ENCODE assay signal across 8 cellular contexts in the genomic region with DNA sequence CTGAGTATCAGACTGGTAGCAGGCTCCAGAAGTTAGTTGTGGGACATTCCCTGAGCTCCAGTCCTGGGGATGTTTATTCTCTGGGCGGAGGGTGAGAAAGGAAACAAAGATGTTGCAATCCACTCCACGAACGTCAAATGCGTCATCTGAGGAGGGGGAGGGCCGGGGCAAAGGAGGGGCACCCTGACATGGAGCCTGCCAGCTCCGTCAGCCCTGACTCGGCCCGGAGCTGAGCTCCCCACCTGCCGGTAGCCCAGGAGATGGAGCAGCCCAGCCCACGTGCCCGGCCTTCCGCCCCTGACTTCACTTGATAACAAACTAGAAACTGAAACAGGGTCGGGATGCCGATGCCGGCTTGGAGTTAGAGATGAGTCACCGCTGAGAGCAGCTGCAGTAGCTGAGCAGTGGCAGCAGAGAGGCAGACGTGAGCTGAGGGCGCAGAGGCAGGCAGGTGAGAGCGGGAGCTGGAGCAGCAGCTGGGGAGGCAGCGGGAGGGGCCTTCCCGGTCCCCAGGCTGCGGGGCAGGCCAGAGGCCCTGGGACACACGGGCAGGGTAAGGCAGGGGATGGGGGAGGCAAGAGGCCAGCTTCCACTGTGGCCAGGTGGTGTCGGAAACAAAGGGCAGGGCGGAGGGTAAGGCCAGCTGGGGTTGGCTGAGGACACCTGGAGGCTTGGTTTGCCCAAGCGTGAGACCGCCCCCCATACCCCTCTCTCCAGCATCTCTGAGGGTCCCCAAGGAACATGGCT. TPM values are rescaled to one million over a fixed set of nuclear protein-coding genes. Genes with fewer than 3 reads are reported as not detected.
DNase-seq lines count a peak whose midpoint lies in the region; ATAC-seq, FAIRE-seq and TF ChIP-seq lines count a peak whose summit lies in the region.

TSS of gene ISG20 (plus strand) at position 391 of the 747 bp plus-strand sequence. CDS start at position 742, 351 bp downstream.

- WGBS in A549 (ENCODE audit: missing lambda C conversion rate), result 5% methylated on average over 27 of the region's 27 CpGs
- 0% methylated on average over 19 of the region's 27 CpGs for WGBS in mammary epithelial cell (ENCODE audit: low coverage, missing lambda C conversion rate)
- WGBS in spleen, 5 donors, result 2 to 11% (median 7%) methylated on average over 23 to 27 of the region's 27 CpGs

- peaks cover 55% of the 10 kb centered on the region for H3K4me1 ChIP-seq in A549
- H3K4me1 ChIP-seq in mammary epithelial cell (ENCODE audit: insufficient read depth, low read length), result peaks cover 24% of the 10 kb centered on the region
- H3K4me1 ChIP-seq in spleen, result peaks cover 41 to 97% (median 94%) of the 10 kb centered on the region in 6 donors

- no peaks in the 10 kb centered on the region for H3K9me3 ChIP-seq in A549
- H3K9me3 ChIP-seq in mammary epithelial cell (replicated peaks; ENCODE audit: insufficient read depth, low read length), result no peaks in the 10 kb centered on the region
- H3K9me3 ChIP-seq in spleen, result no peaks in the 10 kb centered on the region

- peak; percentile 80 to 92 for ATAC-seq in A549
- ATAC-seq in GM18519 (IDR thresholded peaks at IDR 0.05; ENCODE audit: low FRiP score, unreplicated experiment), result peak; percentile 75
- peak; percentile 70 for ATAC-seq in HG03045 (IDR thresholded peaks at IDR 0.05; ENCODE audit: unreplicated experiment)

- CTCF ChIA-PET in A549 (lab: Yijun Ruan, JAX) (interaction anchor here (0.6 to 1.6 kb wide), 13 partner anchors 9 to 241 kb away, joined by 3 to 6 read pairs (median 4); no protein-coding TSS in a partner anchor), mammary epithelial cell (lab: Charles Lee; ENCODE audit: low non-redundant PET) (interaction anchor here (0.6 to 0.7 kb wide), 3 partner anchors 16 to 383 kb away, joined by 3 to 9 read pairs (median 5); no protein-coding TSS in a partner anchor)

- POLR2A ChIA-PET in A549 (lab: Yijun Ruan, JAX), result interaction anchor here (0.6 to 1.4 kb wide), 4 partner anchors 144 to 452 kb away, joined by 3 to 17 read pairs (median 8); partner anchors contain the start of genes MRPL46 and MRPS11

- TF ChIP-seq CTCF in A549 (IDR thresholded peaks at IDR 0.05) (peak; percentile 44), WI38 (IDR thresholded peaks at IDR 0.05; ENCODE audit: low read depth, low read length) (0 out of 2 replicates have a peak, but pooled peaks have one; percentile 9), mammary epithelial cell (conservative IDR thresholded peaks at IDR 0.05 in 1 of 2, IDR thresholded peaks at IDR 0.05 in 1 of 2; ENCODE audit: extremely low read depth in 1 of 2, insufficient read depth in 1 of 2, low read depth in 1 of 2, low read length in 2 of 2) (peak; percentile 35 to 65), spleen (IDR thresholded peaks at IDR 0.05 in 8 of 11, conservative IDR thresholded peaks at IDR 0.05 in 3 of 11) (peak in 10 of 11 experiments; percentile 41 to 88 (median 72))

- H3K27ac ChIP-seq in A549 (peak within 1 kb of the TSS; percentile 87 to 92), mammary epithelial cell (ENCODE audit: insufficient read depth, low read depth, low read length) (peak within 1 kb of the TSS; percentile 96), spleen (peak within 1 kb of the TSS; percentile 93 to 99 (median 96))

- peak; percentile 61 to 83; a peak in 3 of 5 replicates for TF ChIP-seq EP300 in A549 (IDR thresholded peaks at IDR 0.05)

- peaks cover 9% of the 10 kb centered on the region for H3K36me3 ChIP-seq in mammary epithelial cell (ENCODE audit: insufficient read depth, low read length)
- peaks cover 0 to 34% (median 1%) of the 10 kb centered on the region in 6 donors for H3K36me3 ChIP-seq in spleen

- TF ChIP-seq RAD21 in A549 (conservative IDR thresholded peaks at IDR 0.05 in 1 of 2, IDR thresholded peaks at IDR 0.05 in 1 of 2), result peak; percentile 10 to 51; a peak in 4 of 5 replicates

- peak within 1 kb of the TSS; percentile 81 for H3K4me2 ChIP-seq in A549
- H3K4me2 ChIP-seq in mammary epithelial cell (ENCODE audit: insufficient read depth, low read depth, low read length), result peak within 1 kb of the TSS; percentile 88

- intact Hi-C loops in mammary epithelial cell (cut with micrococcal nuclease) (loop anchor here (1.0 kb wide), 1 partner anchor 15 kb away; no protein-coding TSS in a partner anchor), spleen (cut with DNase I; ENCODE audit: low total_unique reads) (no loop called here)

- peak; percentile 91 for FAIRE-seq in A549 (lab: Jason Lieb, UNC)

- H3K27me3 ChIP-seq in mammary epithelial cell (ENCODE audit: insufficient read depth, low read length) (no peaks in the 10 kb centered on the region), spleen (replicated peaks in 1 of 7) (no peaks in the 10 kb centered on the region)

- TF ChIP-seq POLR2A in A549 (IDR thresholded peaks at IDR 0.05; ENCODE audit: low read length) (no peak), spleen (IDR thresholded peaks at IDR 0.05) (peak; percentile 95 to 98 (median 95))

- in situ Hi-C loops in mammary epithelial cell (cut with MboI; ENCODE audit: low sequenced_read_pairs in 2 of 2), result no loop called here

- H3K4me3 ChIP-seq in A549 (peak within 1 kb of the TSS; percentile 31), WI38 (ENCODE audit: low read depth, low read length) (peak within 1 kb of the TSS; percentile 52), mammary epithelial cell (replicated peaks in 1 of 3; ENCODE audit: insufficient read depth in 1 of 3, low read depth in 2 of 3, low read length in 3 of 3) (peak within 1 kb of the TSS; percentile 19 to 61 (median 48)), spleen (peak within 1 kb of the TSS; percentile 27 to 76 (median 46))

- peak; percentile 98 to 100 for DNase-seq in A549 (ENCODE audit: low read depth in 1 of 2, low spot score in 1 of 2)
- DNase-seq in NCI-H2171 treated with DMSO at 0.1 percent for 48 hours (lab: John Stamatoyannopoulos, UW), result peak; percentile 93
- peak; percentile 99 for DNase-seq in mammary epithelial cell
- DNase-seq in iPS-NIHi7 (ENCODE audit: extremely low spot score), result peak; percentile 91
- peak; percentile 99 for DNase-seq in spleen

- no TSS peak for BruUV-seq in mammary epithelial cell (replicated peaks; lab: Mats Ljungman, UMichigan)

- peak within 1 kb of the TSS; percentile 12 for H2AFZ ChIP-seq in mammary epithelial cell (ENCODE audit: low read depth, low read length)

- H3K9ac ChIP-seq in mammary epithelial cell (ENCODE audit: insufficient read depth, low read length), result peak within 1 kb of the TSS; percentile 90

- no peaks in the 10 kb centered on the region for H4K20me1 ChIP-seq in mammary epithelial cell (ENCODE audit: insufficient read depth, low read length)

- dilution Hi-C loops in mammary epithelial cell (cut with HindIII; ENCODE audit: low sequenced_read_pairs), result no loop called here

- peaks cover 13% of the 10 kb centered on the region for H3K79me2 ChIP-seq in mammary epithelial cell (ENCODE audit: insufficient read depth, low read length)

TF ChIP-seq in A549, 52 proteins besides CTCF, POLR2A, EP300 and RAD21 (continues in another document):
- TF ChIP-seq FOSL2 (IDR thresholded peaks at IDR 0.05) (peak; percentile 84), FOSL2 (CRISPR knock-in tag; IDR thresholded peaks at IDR 0.05) (peak; percentile 99), POLR2AphosphoS2 (conservative IDR thresholded peaks at IDR 0.05; ENCODE audit: low read length) (0 out of 2 replicates have a peak, but pooled peaks have one; percentile 54), GATA3 (IDR thresholded peaks at IDR 0.05; ENCODE audit: borderline replicate concordance) (peak; percentile 85), TP53 (CRISPR knock-in tag; IDR thresholded peaks at IDR 0.05) (no peak), SREBF2 (IDR thresholded peaks at IDR 0.05) (no peak), NR3C1 (IDR thresholded peaks at IDR 0.05) (no peak), MAFK (IDR thresholded peaks at IDR 0.05; ENCODE audit: partially characterized antibody) (no peak), HES2 (IDR thresholded peaks at IDR 0.05) (peak; percentile 82; the same call in 1 of the 2 replicates), ZFP36 (IDR thresholded peaks at IDR 0.05; ENCODE audit: borderline replicate concordance, partially characterized antibody) (no peak), USF2 (IDR thresholded peaks at IDR 0.05) (peak; percentile 93), ESRRA (IDR thresholded peaks at IDR 0.05; ENCODE audit: borderline replicate concordance, low read length) (no peak), HDAC2 (IDR thresholded peaks at IDR 0.05) (no peak), KDM5A (IDR thresholded peaks at IDR 0.05) (no peak), RNF2 (IDR thresholded peaks at IDR 0.05; ENCODE audit: borderline replicate concordance, low read depth) (no peak), ZNF302 (CRISPR knock-in tag; IDR thresholded peaks at IDR 0.05) (no peak), RCOR1 (IDR thresholded peaks at IDR 0.05; ENCODE audit: low read depth, low read length) (0 out of 2 replicates have a peak, but pooled peaks have one; percentile 34)

RNA-seq across cellular contexts. Expression of gene ISG20, which starts in this region (rescaled TPM):
- polyA plus RNA-seq in A549 (2011; rRNA removed) (47.4 and 65.8 TPM in 2 replicates), A549 (2017; fragmentation: RNase III; extraction: RNeasy Plus Mini Kit Qiagen cat#74134 plus additional on column Dnase treatment) (6.1 to 10.5 TPM (median 7.2 TPM) in 3 replicates), mammary epithelial cell (7.9 TPM), spleen (100 to 1,000 TPM; 142 to 365 (median 198) TPM)
- polyA plus RNA-seq in A549 (2012; cell fraction: cytosol; rRNA removed), result 29.1 and 29.9 TPM in 2 replicates
- 19.6 and 26.9 TPM in 2 replicates for polyA plus RNA-seq in A549 (2012; cell fraction: nucleus; rRNA removed)
- 17.5 and 24.0 TPM in 2 replicates for polyA minus RNA-seq in A549 (2011; rRNA and poly(A)+ RNA removed)
- total RNA-seq in mammary epithelial cell (1 to 10 TPM; 1.0 to 2.9 TPM), spleen (100 to 1,000 TPM in 5 of 7 donors, 10 to 100 TPM in 2; 70.5 to 171 (median 127) TPM)
- 16.8 TPM for polyA minus RNA-seq in mammary epithelial cell

Comparison
In these comparisons a context has a peak if more than half of its experiments do, and no peak if none do; other contexts are left out.
1. Peak in every context shown above with its lines: DNase-seq, ATAC-seq, H3K4me3 ChIP-seq and H3K27ac ChIP-seq.
2. RNA of gene ISG20 (total RNA-seq): 70.5 to 171 TPM in spleen; 1.0 to 2.9 TPM in mammary epithelial cell; every median in the first group is over 10 times any median in the second.
3. CTCF ChIP-seq: peak in every context shown above with its lines; median percentile 72 in spleen; 50 in mammary epithelial cell; 44 in A549; 9 in WI38.